Comparison of ENCODE assay signal across 23 cellular contexts in the genomic region with DNA sequence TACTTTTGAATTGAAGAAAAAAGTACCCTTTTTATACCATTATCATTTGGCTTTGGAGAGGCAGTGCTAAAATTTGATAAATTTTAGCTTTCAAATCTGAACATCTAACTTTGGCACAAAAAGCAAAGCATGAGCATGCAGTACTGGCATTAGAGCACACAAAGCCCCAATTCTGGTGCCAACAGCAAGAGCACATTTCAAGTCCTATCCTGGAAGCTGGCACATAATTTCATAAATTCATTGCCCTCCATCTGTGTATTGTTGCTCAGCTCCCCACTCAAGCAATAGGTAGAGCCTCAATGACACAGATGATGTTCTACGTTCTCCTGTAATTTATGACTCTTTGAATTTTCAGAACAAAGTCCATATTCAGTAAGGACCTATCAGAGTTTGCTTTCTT.
DNase-seq lines count a peak whose midpoint lies in the region; ATAC-seq and TF ChIP-seq lines count a peak whose summit lies in the region.
"Had no signal": no experiment of that assay in that cellular context is flagged by ENCODE, and none has a peak within 500 bp of the region (broad histone marks: within the 10 kb centered on the region; RNA-seq: fewer than 3 reads in every experiment).

No MANE protein-coding gene starts in this region.

- H3K27ac ChIP-seq in testis: no peak overlapping the region
- H3K27ac ChIP-seq: GM23248 had no signal

- ATAC-seq in HG03045 (IDR thresholded peaks at IDR 0.05; ENCODE audit: unreplicated experiment) (no peak), GM19035 (IDR thresholded peaks at IDR 0.05; ENCODE audit: unreplicated experiment) (no peak)
- no peak for ATAC-seq in naive thymus-derived CD8-positive, alpha-beta T cell
- ATAC-seq: PC-3 had no signal

- H3K4me1 ChIP-seq in testis: no peaks in the 10 kb centered on the region

- no peaks in the 10 kb centered on the region for H3K9me3 ChIP-seq in testis
- H3K9me3 ChIP-seq: SK-N-SH had no signal

- no peak overlapping the region for H3K27ac Mint-ChIP-seq in naive thymus-derived CD8-positive, alpha-beta T cell
- H3K27ac Mint-ChIP-seq: H9 had no signal

- intact Hi-C loops in testis (cut with DNase I; ENCODE audit: low total_unique reads): no loop called here

- no peak for TF ChIP-seq POLR2A in testis (IDR thresholded peaks at IDR 0.05)

- no peaks in the 10 kb centered on the region for H3K27me3 Mint-ChIP-seq in naive thymus-derived CD8-positive, alpha-beta T cell

- no peaks in the 10 kb centered on the region for H3K27me3 ChIP-seq in testis

- WGBS in testis, 2 donors: 36 to 51% methylated on average over 1 of the region's 1 CpG

- peak; percentile 68 for DNase-seq in Ammon's horn (ENCODE audit: low spot score)
- peak; percentile 69 for DNase-seq in NCI-H1694 (lab: John Stamatoyannopoulos, UW)
- peak; percentile 97 for DNase-seq in cerebellar cortex (ENCODE audit: low spot score)
- peak; percentile 43 for DNase-seq in medulla oblongata (ENCODE audit: extremely low spot score)
- DNase-seq in testis: no peak
- DNase-seq in naive thymus-derived CD8-positive, alpha-beta T cell: no peak
- DNase-seq: 8988T; ACHN; DMS153; DND-41; GM23248; H9; NCI-H1105 treated with DMSO at 0.1 percent for 48 hours; NCI-H146; NCI-H2029 treated with DMSO at 0.1 percent for 48 hours; NCI-H510A treated with DMSO at 0.1 percent for 48 hours; NCI-H748 treated with DMSO at 0.1 percent for 48 hours; NK-92 treated with Interleukin-12 subunit alpha and Interleukin-12 subunit beta, amount 100 ng/mL, for 24 hours; PC-3; SK-N-SH; SW 1271 had no signal

- peaks cover 0 to 26% (median 13%) of the 10 kb centered on the region in 9 donors for H3K9me3 Mint-ChIP-seq in naive thymus-derived CD8-positive, alpha-beta T cell
- H3K9me3 Mint-ChIP-seq: H9 had no signal

- H3K36me3 Mint-ChIP-seq in naive thymus-derived CD8-positive, alpha-beta T cell: no peaks in the 10 kb centered on the region

- H3K4me3 Mint-ChIP-seq in naive thymus-derived CD8-positive, alpha-beta T cell: no peak overlapping the region
- H3K4me3 Mint-ChIP-seq: H9 had no signal

- H3K36me3 ChIP-seq in testis (ENCODE audit: low read depth, missing control alignments): no peaks in the 10 kb centered on the region

- no peaks in the 10 kb centered on the region for H3K4me1 Mint-ChIP-seq in naive thymus-derived CD8-positive, alpha-beta T cell
- H3K4me1 Mint-ChIP-seq: H9 had no signal

- no peak overlapping the region for H3K4me3 ChIP-seq in testis
- H3K4me3 ChIP-seq: GM23248 had no signal

- no peak for TF ChIP-seq CTCF in testis (IDR thresholded peaks at IDR 0.05)

- POLR2A ChIA-PET in naive thymus-derived CD8-positive, alpha-beta T cell (lab: Charles Lee): no interaction called here

Comparison
In these comparisons a context has a peak if more than half of its experiments do, and no peak if none do; other contexts are left out.
1. DNase-seq: peak in Ammon's horn (single experiment), NCI-H1694 (single experiment), cerebellar cortex (single experiment) and medulla oblongata (single experiment); none in testis (single experiment) and naive thymus-derived CD8-positive, alpha-beta T cell (0 of 10).